9 cellular contexts compared by ENCODE assay signal in the genomic region with DNA sequence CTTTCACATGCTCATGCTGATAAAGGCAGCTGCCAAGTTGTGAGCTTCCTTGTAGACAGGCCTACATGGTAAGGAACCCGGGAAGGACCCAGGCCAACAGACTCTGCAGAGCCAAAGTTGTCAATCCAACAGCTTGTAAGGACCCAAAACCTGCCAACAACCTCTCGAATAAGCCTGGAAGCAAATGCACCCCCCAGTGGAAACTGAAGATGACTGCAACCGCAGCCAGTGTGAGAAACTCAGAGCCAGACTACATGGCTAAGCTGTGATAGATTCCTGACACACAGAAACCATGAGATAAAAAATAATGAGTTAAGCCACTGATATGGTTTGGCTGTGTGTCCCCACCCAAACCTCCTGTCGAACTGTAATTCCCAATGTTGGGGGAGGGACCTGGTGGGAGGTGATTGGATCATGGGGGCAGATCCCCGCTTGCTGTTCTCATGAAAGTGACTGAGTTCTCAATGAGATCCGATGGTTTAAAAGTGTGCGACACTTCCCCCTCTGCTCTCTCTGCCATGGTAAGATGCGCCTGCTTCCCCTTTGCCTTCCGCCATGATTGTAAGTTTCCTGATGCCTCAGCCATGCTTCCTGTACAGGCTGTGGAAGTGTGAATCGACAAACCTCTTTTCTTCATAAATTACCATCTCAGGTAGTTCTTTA. TPM values are rescaled to one million over a fixed set of nuclear protein-coding genes. Genes with fewer than 3 reads are reported as not detected.
DNase-seq lines count a peak whose midpoint lies in the region; ATAC-seq and TF ChIP-seq lines count a peak whose summit lies in the region.
"Had no signal": no experiment of that assay in that cellular context is flagged by ENCODE, and none has a peak within 500 bp of the region (broad histone marks: within the 10 kb centered on the region; RNA-seq: fewer than 3 reads in every experiment).

No MANE protein-coding gene starts in this region.

- POLR2A ChIA-PET in activated CD4-positive, alpha-beta memory T cell treated with anti-CD3 and anti-CD28 coated beads for 36 hours (lab: Charles Lee), result no interaction called here
- POLR2A ChIA-PET in activated CD4-positive, alpha-beta memory T cell treated with anti-CD3 and anti-CD28 coated beads, Interleukin-2, amount 10 ng/mL, durations not matched to agents 7 days and 5 days (lab: Charles Lee), result no interaction called here
- POLR2A ChIA-PET in CD4-positive, alpha-beta T cell (lab: Charles Lee), result no interaction called here

- intact Hi-C loops in activated CD4-positive, alpha-beta memory T cell treated with anti-CD3 and anti-CD28 coated beads for 36 hours (cut with micrococcal nuclease), result loop anchor here (10.0 kb wide), 1 partner anchor 197 kb away; no protein-coding TSS in a partner anchor
- intact Hi-C loops in CD4-positive, alpha-beta T cell (cut with DNase I, micrococcal nuclease), result no loop called here

- TF ChIP-seq CTCF in chondrocyte (IDR thresholded peaks at IDR 0.05) (peak; percentile 67), retinal pigment epithelial cell (conservative IDR thresholded peaks at IDR 0.05; ENCODE audit: low read depth, low read length) (peak; percentile 71)
- no peak for TF ChIP-seq CTCF in CD4-positive, alpha-beta T cell (IDR thresholded peaks at IDR 0.05)

- H3K9me3 Mint-ChIP-seq in activated CD4-positive, alpha-beta memory T cell treated with anti-CD3 and anti-CD28 coated beads for 36 hours, result no peaks in the 10 kb centered on the region
- no peaks in the 10 kb centered on the region for H3K9me3 Mint-ChIP-seq in activated CD4-positive, alpha-beta memory T cell treated with anti-CD3 and anti-CD28 coated beads, Interleukin-2, amount 10 ng/mL, durations not matched to agents 7 days and 5 days
- H3K9me3 Mint-ChIP-seq in chondrocyte (ENCODE audit: low read depth), result no peaks in the 10 kb centered on the region
- H3K9me3 Mint-ChIP-seq in CD4-positive, alpha-beta T cell, result no peaks in the 10 kb centered on the region
- H3K9me3 Mint-ChIP-seq: dendritic cell treated with granulocyte-macrophage colony-stimulating factor and Interleukin-4, amounts not matched to agents 40 ng/mL and 50 ng/mL, for 4 days had no signal

- peaks cover 14% of the 10 kb centered on the region for H3K27me3 ChIP-seq in CD4-positive, alpha-beta T cell (ENCODE audit: control insufficient read depth, insufficient read depth, low read length)

- no peak overlapping the region for H3K27ac Mint-ChIP-seq in activated CD4-positive, alpha-beta memory T cell treated with anti-CD3 and anti-CD28 coated beads for 36 hours
- H3K27ac Mint-ChIP-seq in activated CD4-positive, alpha-beta memory T cell treated with anti-CD3 and anti-CD28 coated beads, Interleukin-2, amount 10 ng/mL, durations not matched to agents 7 days and 5 days, result no peak overlapping the region
- H3K27ac Mint-ChIP-seq in chondrocyte (ENCODE audit: unreplicated experiment), result no peak overlapping the region
- H3K27ac Mint-ChIP-seq in CD4-positive, alpha-beta T cell, result no peak overlapping the region
- H3K27ac Mint-ChIP-seq: dendritic cell treated with granulocyte-macrophage colony-stimulating factor and Interleukin-4, amounts not matched to agents 40 ng/mL and 50 ng/mL, for 4 days had no signal

- no peaks in the 10 kb centered on the region for H3K9me3 ChIP-seq in CD4-positive, alpha-beta T cell (ENCODE audit: control insufficient read depth, low read length)

- peak; percentile 31 for DNase-seq in activated CD4-positive, alpha-beta memory T cell treated with anti-CD3 and anti-CD28 coated beads for 36 hours
- DNase-seq in activated CD4-positive, alpha-beta memory T cell treated with anti-CD3 and anti-CD28 coated beads, Interleukin-2, amount 10 ng/mL, durations not matched to agents 7 days and 5 days, result no peak
- DNase-seq in NCI-H446 (lab: John Stamatoyannopoulos, UW) (peak; percentile 12 to 50), chondrocyte (ENCODE audit: low spot score) (peak; percentile 19), retinal pigment epithelial cell (ENCODE audit: low read depth) (no peak), A172 (ENCODE audit: low spot score) (no peak), NCI-H146 (lab: John Stamatoyannopoulos, UW) (no peak)
- DNase-seq in CD4-positive, alpha-beta T cell, result no peak

- CTCF ChIA-PET in activated CD4-positive, alpha-beta memory T cell treated with anti-CD3 and anti-CD28 coated beads for 36 hours (lab: Charles Lee), result interaction anchor here (0.6 to 1.4 kb wide), 5 partner anchors 22 to 554 kb away, joined by 3 read pairs; no protein-coding TSS in a partner anchor
- CTCF ChIA-PET in activated CD4-positive, alpha-beta memory T cell treated with anti-CD3 and anti-CD28 coated beads, Interleukin-2, amount 10 ng/mL, durations not matched to agents 7 days and 5 days (lab: Charles Lee), result interaction anchor here (1.0 to 1.3 kb wide), 3 partner anchors 21 to 235 kb away, joined by 3 to 5 read pairs (median 3); a partner anchor contains a TSS
- CTCF ChIA-PET in CD4-positive, alpha-beta T cell (lab: Charles Lee), result no interaction called here

- no peak overlapping the region for H3K4me3 Mint-ChIP-seq in activated CD4-positive, alpha-beta memory T cell treated with anti-CD3 and anti-CD28 coated beads for 36 hours
- no peak overlapping the region for H3K4me3 Mint-ChIP-seq in activated CD4-positive, alpha-beta memory T cell treated with anti-CD3 and anti-CD28 coated beads, Interleukin-2, amount 10 ng/mL, durations not matched to agents 7 days and 5 days
- no peak overlapping the region for H3K4me3 Mint-ChIP-seq in chondrocyte (ENCODE audit: unreplicated experiment)
- H3K4me3 Mint-ChIP-seq in CD4-positive, alpha-beta T cell, result no peak overlapping the region
- H3K4me3 Mint-ChIP-seq: dendritic cell treated with granulocyte-macrophage colony-stimulating factor and Interleukin-4, amounts not matched to agents 40 ng/mL and 50 ng/mL, for 4 days had no signal

- no peak overlapping the region for H3K27ac ChIP-seq in CD4-positive, alpha-beta T cell (ENCODE audit: low read depth, low read length)

- no peak for ATAC-seq in CD4-positive, alpha-beta T cell (ENCODE audit: poor library complexity)

- H3K27me3 Mint-ChIP-seq in activated CD4-positive, alpha-beta memory T cell treated with anti-CD3 and anti-CD28 coated beads for 36 hours, result peaks cover 25% of the 10 kb centered on the region
- peaks cover 17% of the 10 kb centered on the region for H3K27me3 Mint-ChIP-seq in activated CD4-positive, alpha-beta memory T cell treated with anti-CD3 and anti-CD28 coated beads, Interleukin-2, amount 10 ng/mL, durations not matched to agents 7 days and 5 days
- peaks cover 15% of the 10 kb centered on the region for H3K27me3 Mint-ChIP-seq in chondrocyte (ENCODE audit: low read depth)
- peaks cover 41% of the 10 kb centered on the region for H3K27me3 Mint-ChIP-seq in CD4-positive, alpha-beta T cell

- no peaks in the 10 kb centered on the region for H3K4me1 Mint-ChIP-seq in activated CD4-positive, alpha-beta memory T cell treated with anti-CD3 and anti-CD28 coated beads for 36 hours (ENCODE audit: low read depth)
- no peaks in the 10 kb centered on the region for H3K4me1 Mint-ChIP-seq in activated CD4-positive, alpha-beta memory T cell treated with anti-CD3 and anti-CD28 coated beads, Interleukin-2, amount 10 ng/mL, durations not matched to agents 7 days and 5 days
- H3K4me1 Mint-ChIP-seq in chondrocyte (ENCODE audit: low read depth), result peaks cover 8% of the 10 kb centered on the region
- H3K4me1 Mint-ChIP-seq in CD4-positive, alpha-beta T cell (ENCODE audit: low read depth), result no peaks in the 10 kb centered on the region

- no peak overlapping the region for H3K4me3 ChIP-seq in retinal pigment epithelial cell (ENCODE audit: low read length)

- no peaks in the 10 kb centered on the region for H3K36me3 Mint-ChIP-seq in activated CD4-positive, alpha-beta memory T cell treated with anti-CD3 and anti-CD28 coated beads for 36 hours
- no peaks in the 10 kb centered on the region for H3K36me3 Mint-ChIP-seq in activated CD4-positive, alpha-beta memory T cell treated with anti-CD3 and anti-CD28 coated beads, Interleukin-2, amount 10 ng/mL, durations not matched to agents 7 days and 5 days (ENCODE audit: low read depth)
- H3K36me3 Mint-ChIP-seq in chondrocyte (ENCODE audit: low read depth), result peaks cover 2% of the 10 kb centered on the region
- no peaks in the 10 kb centered on the region for H3K36me3 Mint-ChIP-seq in CD4-positive, alpha-beta T cell (ENCODE audit: low read depth)

RNA-seq across cellular contexts. Expression of a gene that starts 18.8 kb away (rescaled TPM):
- not detected for total RNA-seq in activated CD4-positive, alpha-beta memory T cell treated with anti-CD3 and anti-CD28 coated beads for 36 hours
- not detected for total RNA-seq in activated CD4-positive, alpha-beta memory T cell treated with anti-CD3 and anti-CD28 coated beads, Interleukin-2, amount 10 ng/mL, durations not matched to agents 7 days and 5 days
- total RNA-seq in chondrocyte, result not detected in 3 replicates
- 4.7 TPM in 1 of 2 replicates, not detected in the other for total RNA-seq in A172 (2014; rRNA removed; shearing (Covaris generic))
- not detected for total RNA-seq in CD4-positive, alpha-beta T cell

RNA-seq across cellular contexts. Expression of a gene that starts 20.8 kb away (rescaled TPM):
- total RNA-seq in activated CD4-positive, alpha-beta memory T cell treated with anti-CD3 and anti-CD28 coated beads for 36 hours, result 1 to 10 TPM; 1.5 to 1.6 TPM
- total RNA-seq in activated CD4-positive, alpha-beta memory T cell treated with anti-CD3 and anti-CD28 coated beads, Interleukin-2, amount 10 ng/mL, durations not matched to agents 7 days and 5 days, result 1 to 10 TPM in 1 of 2 experiments, under 1 TPM in 1; 0.40 to 1.3 TPM
- 1.8 to 1.9 TPM (median 1.8 TPM) in 3 replicates for total RNA-seq in chondrocyte
- total RNA-seq in A172 (2014; rRNA removed; shearing (Covaris generic)), result 0.24 and 0.55 TPM in 2 replicates
- total RNA-seq in CD4-positive, alpha-beta T cell, result 1 to 10 TPM; 1.9 to 2.8 TPM

RNA-seq across cellular contexts. Expression of a gene that starts 23.2 kb away (rescaled TPM):
- total RNA-seq in activated CD4-positive, alpha-beta memory T cell treated with anti-CD3 and anti-CD28 coated beads for 36 hours, result not detected
- not detected for total RNA-seq in activated CD4-positive, alpha-beta memory T cell treated with anti-CD3 and anti-CD28 coated beads, Interleukin-2, amount 10 ng/mL, durations not matched to agents 7 days and 5 days
- not detected in 3 replicates for total RNA-seq in chondrocyte
- not detected in 2 replicates for total RNA-seq in A172 (2014; rRNA removed; shearing (Covaris generic))
- total RNA-seq in CD4-positive, alpha-beta T cell, result not detected

RNA-seq across cellular contexts. Expression of a gene that starts 39.5 kb away (rescaled TPM):
- not detected for total RNA-seq in activated CD4-positive, alpha-beta memory T cell treated with anti-CD3 and anti-CD28 coated beads for 36 hours
- total RNA-seq in activated CD4-positive, alpha-beta memory T cell treated with anti-CD3 and anti-CD28 coated beads, Interleukin-2, amount 10 ng/mL, durations not matched to agents 7 days and 5 days, result not detected
- not detected in 3 replicates for total RNA-seq in chondrocyte
- not detected in 2 replicates for total RNA-seq in A172 (2014; rRNA removed; shearing (Covaris generic))
- total RNA-seq in CD4-positive, alpha-beta T cell, result not detected

RNA-seq across cellular contexts. Expression of a gene that starts 47.6 kb away (rescaled TPM):
- total RNA-seq in activated CD4-positive, alpha-beta memory T cell treated with anti-CD3 and anti-CD28 coated beads for 36 hours, result not detected
- not detected for total RNA-seq in activated CD4-positive, alpha-beta memory T cell treated with anti-CD3 and anti-CD28 coated beads, Interleukin-2, amount 10 ng/mL, durations not matched to agents 7 days and 5 days
- not detected in 3 replicates for total RNA-seq in chondrocyte
- total RNA-seq in A172 (2014; rRNA removed; shearing (Covaris generic)), result not detected in 2 replicates
- total RNA-seq in CD4-positive, alpha-beta T cell, result not detected

Comparison
In these comparisons a context has a peak if more than half of its experiments do, and no peak if none do; other contexts are left out.
1. DNase-seq: peak in activated CD4-positive, alpha-beta memory T cell treated with anti-CD3 and anti-CD28 coated beads for 36 hours (single experiment), NCI-H446 (2 of 2) and chondrocyte (single experiment); none in activated CD4-positive, alpha-beta memory T cell treated with anti-CD3 and anti-CD28 coated beads, Interleukin-2, amount 10 ng/mL, durations not matched to agents 7 days and 5 days (single experiment), retinal pigment epithelial cell (single experiment), A172 (single experiment), NCI-H146 (single experiment) and CD4-positive, alpha-beta T cell (0 of 10).